Comparison of ENCODE assay signal across 1 cellular context in the genomic region with DNA sequence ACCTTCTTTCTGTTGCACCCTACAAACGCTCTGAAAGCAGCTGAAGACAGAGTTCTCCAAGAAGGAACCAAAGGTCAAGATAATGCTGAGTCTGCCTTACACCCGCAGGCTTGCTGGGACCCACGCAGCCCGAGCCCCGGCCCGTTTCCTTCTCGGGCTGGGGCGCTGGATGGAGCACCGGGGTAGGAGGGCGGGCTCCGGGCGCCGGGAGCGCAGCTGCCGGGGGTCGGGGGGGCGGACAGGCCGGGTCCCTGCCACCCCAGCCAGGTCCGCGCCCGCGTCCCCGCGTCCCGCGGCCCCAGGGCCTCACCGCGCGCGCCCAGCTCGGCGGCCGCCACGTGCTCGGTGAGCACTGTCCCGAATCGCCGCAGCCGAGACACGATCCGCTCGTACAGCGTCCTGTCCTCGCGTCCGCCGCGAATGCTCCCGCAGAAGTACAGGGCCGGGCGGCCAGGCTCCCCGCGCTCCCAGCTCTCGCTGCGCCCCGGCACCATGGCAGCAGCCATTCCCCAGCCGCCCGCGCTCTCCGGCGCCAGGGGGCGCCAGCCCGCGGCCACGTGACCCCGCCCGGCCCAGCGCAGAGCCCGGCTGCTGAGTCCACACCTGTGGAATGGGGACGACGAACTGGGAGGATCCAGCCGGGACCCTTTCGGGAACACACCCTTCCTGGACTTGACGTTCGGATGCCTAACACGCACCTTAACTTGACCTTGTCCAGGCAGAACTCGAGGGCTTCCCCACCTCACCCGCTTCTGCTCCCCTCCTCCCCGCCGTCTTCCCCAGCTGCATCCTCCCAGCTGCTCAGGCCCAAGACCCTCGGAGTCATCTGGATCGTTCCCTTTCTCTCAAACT.
TF ChIP-seq lines count a peak whose summit lies in the region.

A gene with protein sequence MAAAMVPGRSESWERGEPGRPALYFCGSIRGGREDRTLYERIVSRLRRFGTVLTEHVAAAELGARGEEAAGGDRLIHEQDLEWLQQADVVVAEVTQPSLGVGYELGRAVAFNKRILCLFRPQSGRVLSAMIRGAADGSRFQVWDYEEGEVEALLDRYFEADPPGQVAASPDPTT (minus strand): TSS at position 531 of the 852 bp plus-strand sequence. CDS start 25 bp downstream, at position 506.

TF ChIP-seq in HepG2, 621 proteins besides CTCF, POLR2A, EP300 and RAD21 (continued from another document and continues in another):
- TF ChIP-seq, protein P1, sequence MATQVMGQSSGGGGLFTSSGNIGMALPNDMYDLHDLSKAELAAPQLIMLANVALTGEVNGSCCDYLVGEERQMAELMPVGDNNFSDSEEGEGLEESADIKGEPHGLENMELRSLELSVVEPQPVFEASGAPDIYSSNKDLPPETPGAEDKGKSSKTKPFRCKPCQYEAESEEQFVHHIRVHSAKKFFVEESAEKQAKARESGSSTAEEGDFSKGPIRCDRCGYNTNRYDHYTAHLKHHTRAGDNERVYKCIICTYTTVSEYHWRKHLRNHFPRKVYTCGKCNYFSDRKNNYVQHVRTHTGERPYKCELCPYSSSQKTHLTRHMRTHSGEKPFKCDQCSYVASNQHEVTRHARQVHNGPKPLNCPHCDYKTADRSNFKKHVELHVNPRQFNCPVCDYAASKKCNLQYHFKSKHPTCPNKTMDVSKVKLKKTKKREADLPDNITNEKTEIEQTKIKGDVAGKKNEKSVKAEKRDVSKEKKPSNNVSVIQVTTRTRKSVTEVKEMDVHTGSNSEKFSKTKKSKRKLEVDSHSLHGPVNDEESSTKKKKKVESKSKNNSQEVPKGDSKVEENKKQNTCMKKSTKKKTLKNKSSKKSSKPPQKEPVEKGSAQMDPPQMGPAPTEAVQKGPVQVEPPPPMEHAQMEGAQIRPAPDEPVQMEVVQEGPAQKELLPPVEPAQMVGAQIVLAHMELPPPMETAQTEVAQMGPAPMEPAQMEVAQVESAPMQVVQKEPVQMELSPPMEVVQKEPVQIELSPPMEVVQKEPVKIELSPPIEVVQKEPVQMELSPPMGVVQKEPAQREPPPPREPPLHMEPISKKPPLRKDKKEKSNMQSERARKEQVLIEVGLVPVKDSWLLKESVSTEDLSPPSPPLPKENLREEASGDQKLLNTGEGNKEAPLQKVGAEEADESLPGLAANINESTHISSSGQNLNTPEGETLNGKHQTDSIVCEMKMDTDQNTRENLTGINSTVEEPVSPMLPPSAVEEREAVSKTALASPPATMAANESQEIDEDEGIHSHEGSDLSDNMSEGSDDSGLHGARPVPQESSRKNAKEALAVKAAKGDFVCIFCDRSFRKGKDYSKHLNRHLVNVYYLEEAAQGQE (IDR thresholded peaks at IDR 0.05; ENCODE audit: borderline replicate concordance in 1 of 2, low read depth in 1 of 2, low read length in 2 of 2) = no peak
- TF ChIP-seq, protein P2, sequence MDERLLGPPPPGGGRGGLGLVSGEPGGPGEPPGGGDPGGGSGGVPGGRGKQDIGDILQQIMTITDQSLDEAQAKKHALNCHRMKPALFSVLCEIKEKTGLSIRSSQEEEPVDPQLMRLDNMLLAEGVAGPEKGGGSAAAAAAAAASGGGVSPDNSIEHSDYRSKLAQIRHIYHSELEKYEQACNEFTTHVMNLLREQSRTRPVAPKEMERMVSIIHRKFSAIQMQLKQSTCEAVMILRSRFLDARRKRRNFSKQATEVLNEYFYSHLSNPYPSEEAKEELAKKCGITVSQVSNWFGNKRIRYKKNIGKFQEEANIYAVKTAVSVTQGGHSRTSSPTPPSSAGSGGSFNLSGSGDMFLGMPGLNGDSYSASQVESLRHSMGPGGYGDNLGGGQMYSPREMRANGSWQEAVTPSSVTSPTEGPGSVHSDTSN (CRISPR knock-in tag; IDR thresholded peaks at IDR 0.05) = no peak
- TF ChIP-seq NBN (conservative IDR thresholded peaks at IDR 0.05) (no peak), ZSCAN25 (CRISPR knock-in tag; IDR thresholded peaks at IDR 0.05) (peak; percentile 73; the same call in 1 of the 2 replicates), ZBTB38 (CRISPR knock-in tag; IDR thresholded peaks at IDR 0.05) (peak; percentile 89), ZNF552 (CRISPR knock-in tag; IDR thresholded peaks at IDR 0.05; ENCODE audit: borderline replicate concordance) (peak; percentile 26; the same call in 1 of the 2 replicates), AGO1 (IDR thresholded peaks at IDR 0.05; ENCODE audit: low read depth, low read length, poor library complexity, severe bottlenecking) (no peak), ZNF367 (CRISPR knock-in tag; IDR thresholded peaks at IDR 0.05; ENCODE audit: borderline replicate concordance) (no peak; the same call in 1 of the 2 replicates), NFYB (CRISPR knock-in tag; IDR thresholded peaks at IDR 0.05) (no peak; the same call in 1 of the 2 replicates), REXO4 (CRISPR knock-in tag; IDR thresholded peaks at IDR 0.05; ENCODE audit: borderline replicate concordance) (no peak; the same call in 1 of the 2 replicates), SATB2 (CRISPR knock-in tag; IDR thresholded peaks at IDR 0.05) (peak; percentile 77; the same call in 1 of the 2 replicates), SSRP1 (CRISPR knock-in tag; IDR thresholded peaks at IDR 0.05) (no peak), HOXD1 (CRISPR knock-in tag; IDR thresholded peaks at IDR 0.05) (peak; percentile 71), MED13 (CRISPR knock-in tag; IDR thresholded peaks at IDR 0.05) (0 out of 2 replicates have a peak, but pooled peaks have one; percentile 44), ZNF333 (CRISPR knock-in tag; IDR thresholded peaks at IDR 0.05; ENCODE audit: borderline replicate concordance) (0 out of 2 replicates have a peak, but pooled peaks have one; percentile 33), ZFYVE20 (CRISPR knock-in tag; IDR thresholded peaks at IDR 0.05; ENCODE audit: borderline replicate concordance, low read depth) (peak; percentile 72; the same call in 1 of the 2 replicates), ZNF768 (CRISPR knock-in tag; IDR thresholded peaks at IDR 0.05) (peak; percentile 83), PRPF4 (IDR thresholded peaks at IDR 0.05; ENCODE audit: low read depth, low read length, poor library complexity, severe bottlenecking) (no peak), ZNF660 (CRISPR knock-in tag; IDR thresholded peaks at IDR 0.05; ENCODE audit: borderline replicate concordance, low read depth) (no peak), HNRNPL (IDR thresholded peaks at IDR 0.05; ENCODE audit: low read depth, low read length) (no peak), SIN3A (IDR thresholded peaks at IDR 0.05; ENCODE audit: borderline replicate concordance, low read depth, low read length) (peak; percentile 81; the same call in 1 of the 2 replicates), RELA (CRISPR knock-in tag; IDR thresholded peaks at IDR 0.05) (no peak; the same call in 1 of the 2 replicates), MTF2 (CRISPR knock-in tag; IDR thresholded peaks at IDR 0.05; ENCODE audit: borderline replicate concordance) (no peak; the same call in 1 of the 2 replicates), ZNF543 (CRISPR knock-in tag; IDR thresholded peaks at IDR 0.05) (peak; percentile 86; the same call in 1 of the 2 replicates), NR3C1 (CRISPR knock-in tag; IDR thresholded peaks at IDR 0.05) (no peak), JDP2 (CRISPR knock-in tag; IDR thresholded peaks at IDR 0.05; ENCODE audit: borderline replicate concordance) (no peak; the same call in 1 of the 2 replicates), AGO2 (optimal IDR thresholded peaks at IDR 0.05; ENCODE audit: low read depth, low read length) (peak; percentile 63), TARDBP (CRISPR knock-in tag; IDR thresholded peaks at IDR 0.05) (peak; percentile 92), NR1H2 (CRISPR knock-in tag; IDR thresholded peaks at IDR 0.05; ENCODE audit: borderline replicate concordance, low read depth) (no peak), CCDC6 (CRISPR knock-in tag; IDR thresholded peaks at IDR 0.05) (peak; percentile 99), ZNF878 (CRISPR knock-in tag; IDR thresholded peaks at IDR 0.05) (peak; percentile 14; the same call in 1 of the 2 replicates), RBFOX2 (IDR thresholded peaks at IDR 0.05; ENCODE audit: low read depth, low read length) (peak; percentile 98), ZNF143 (CRISPR knock-in tag; IDR thresholded peaks at IDR 0.05) (peak; percentile 68), ZNF296 (CRISPR knock-in tag; conservative IDR thresholded peaks at IDR 0.05) (no peak)
- TF ChIP-seq, protein P3, sequence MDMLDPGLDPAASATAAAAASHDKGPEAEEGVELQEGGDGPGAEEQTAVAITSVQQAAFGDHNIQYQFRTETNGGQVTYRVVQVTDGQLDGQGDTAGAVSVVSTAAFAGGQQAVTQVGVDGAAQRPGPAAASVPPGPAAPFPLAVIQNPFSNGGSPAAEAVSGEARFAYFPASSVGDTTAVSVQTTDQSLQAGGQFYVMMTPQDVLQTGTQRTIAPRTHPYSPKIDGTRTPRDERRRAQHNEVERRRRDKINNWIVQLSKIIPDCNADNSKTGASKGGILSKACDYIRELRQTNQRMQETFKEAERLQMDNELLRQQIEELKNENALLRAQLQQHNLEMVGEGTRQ (IDR thresholded peaks at IDR 0.05; ENCODE audit: low read depth, low read length) = peak; percentile 92
- TF ChIP-seq, protein P3 (CRISPR knock-in tag; IDR thresholded peaks at IDR 0.05; ENCODE audit: borderline replicate concordance) = peak; percentile 83; the same call in 1 of the 2 replicates
- TF ChIP-seq, protein P4, sequence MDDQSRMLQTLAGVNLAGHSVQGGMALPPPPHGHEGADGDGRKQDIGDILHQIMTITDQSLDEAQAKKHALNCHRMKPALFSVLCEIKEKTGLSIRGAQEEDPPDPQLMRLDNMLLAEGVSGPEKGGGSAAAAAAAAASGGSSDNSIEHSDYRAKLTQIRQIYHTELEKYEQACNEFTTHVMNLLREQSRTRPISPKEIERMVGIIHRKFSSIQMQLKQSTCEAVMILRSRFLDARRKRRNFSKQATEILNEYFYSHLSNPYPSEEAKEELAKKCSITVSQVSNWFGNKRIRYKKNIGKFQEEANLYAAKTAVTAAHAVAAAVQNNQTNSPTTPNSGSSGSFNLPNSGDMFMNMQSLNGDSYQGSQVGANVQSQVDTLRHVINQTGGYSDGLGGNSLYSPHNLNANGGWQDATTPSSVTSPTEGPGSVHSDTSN (CRISPR knock-in tag; IDR thresholded peaks at IDR 0.05; ENCODE audit: borderline replicate concordance) = 0 out of 2 replicates have a peak, but pooled peaks have one; percentile 68
- TF ChIP-seq, protein P5, sequence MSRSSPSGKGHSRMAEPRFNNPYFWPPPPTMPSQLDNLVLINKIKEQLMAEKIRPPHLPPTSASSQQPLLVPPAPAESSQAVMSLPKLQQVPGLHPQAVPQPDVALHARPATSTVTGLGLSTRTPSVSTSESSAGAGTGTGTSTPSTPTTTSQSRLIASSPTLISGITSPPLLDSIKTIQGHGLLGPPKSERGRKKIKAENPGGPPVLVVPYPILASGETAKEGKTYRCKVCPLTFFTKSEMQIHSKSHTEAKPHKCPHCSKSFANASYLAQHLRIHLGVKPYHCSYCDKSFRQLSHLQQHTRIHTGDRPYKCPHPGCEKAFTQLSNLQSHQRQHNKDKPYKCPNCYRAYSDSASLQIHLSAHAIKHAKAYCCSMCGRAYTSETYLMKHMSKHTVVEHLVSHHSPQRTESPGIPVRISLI (CRISPR knock-in tag; IDR thresholded peaks at IDR 0.05; ENCODE audit: borderline replicate concordance) = peak; percentile 61; the same call in 1 of the 2 replicates
- TF ChIP-seq, protein P6, sequence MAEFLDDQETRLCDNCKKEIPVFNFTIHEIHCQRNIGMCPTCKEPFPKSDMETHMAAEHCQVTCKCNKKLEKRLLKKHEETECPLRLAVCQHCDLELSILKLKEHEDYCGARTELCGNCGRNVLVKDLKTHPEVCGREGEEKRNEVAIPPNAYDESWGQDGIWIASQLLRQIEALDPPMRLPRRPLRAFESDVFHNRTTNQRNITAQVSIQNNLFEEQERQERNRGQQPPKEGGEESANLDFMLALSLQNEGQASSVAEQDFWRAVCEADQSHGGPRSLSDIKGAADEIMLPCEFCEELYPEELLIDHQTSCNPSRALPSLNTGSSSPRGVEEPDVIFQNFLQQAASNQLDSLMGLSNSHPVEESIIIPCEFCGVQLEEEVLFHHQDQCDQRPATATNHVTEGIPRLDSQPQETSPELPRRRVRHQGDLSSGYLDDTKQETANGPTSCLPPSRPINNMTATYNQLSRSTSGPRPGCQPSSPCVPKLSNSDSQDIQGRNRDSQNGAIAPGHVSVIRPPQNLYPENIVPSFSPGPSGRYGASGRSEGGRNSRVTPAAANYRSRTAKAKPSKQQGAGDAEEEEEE (CRISPR knock-in tag; IDR thresholded peaks at IDR 0.05; ENCODE audit: borderline replicate concordance) = no peak
- TF ChIP-seq, protein P7, sequence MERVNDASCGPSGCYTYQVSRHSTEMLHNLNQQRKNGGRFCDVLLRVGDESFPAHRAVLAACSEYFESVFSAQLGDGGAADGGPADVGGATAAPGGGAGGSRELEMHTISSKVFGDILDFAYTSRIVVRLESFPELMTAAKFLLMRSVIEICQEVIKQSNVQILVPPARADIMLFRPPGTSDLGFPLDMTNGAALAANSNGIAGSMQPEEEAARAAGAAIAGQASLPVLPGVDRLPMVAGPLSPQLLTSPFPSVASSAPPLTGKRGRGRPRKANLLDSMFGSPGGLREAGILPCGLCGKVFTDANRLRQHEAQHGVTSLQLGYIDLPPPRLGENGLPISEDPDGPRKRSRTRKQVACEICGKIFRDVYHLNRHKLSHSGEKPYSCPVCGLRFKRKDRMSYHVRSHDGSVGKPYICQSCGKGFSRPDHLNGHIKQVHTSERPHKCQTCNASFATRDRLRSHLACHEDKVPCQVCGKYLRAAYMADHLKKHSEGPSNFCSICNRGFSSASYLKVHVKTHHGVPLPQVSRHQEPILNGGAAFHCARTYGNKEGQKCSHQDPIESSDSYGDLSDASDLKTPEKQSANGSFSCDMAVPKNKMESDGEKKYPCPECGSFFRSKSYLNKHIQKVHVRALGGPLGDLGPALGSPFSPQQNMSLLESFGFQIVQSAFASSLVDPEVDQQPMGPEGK (CRISPR knock-in tag; IDR thresholded peaks at IDR 0.05) = peak; percentile 70
- TF ChIP-seq, protein P8, sequence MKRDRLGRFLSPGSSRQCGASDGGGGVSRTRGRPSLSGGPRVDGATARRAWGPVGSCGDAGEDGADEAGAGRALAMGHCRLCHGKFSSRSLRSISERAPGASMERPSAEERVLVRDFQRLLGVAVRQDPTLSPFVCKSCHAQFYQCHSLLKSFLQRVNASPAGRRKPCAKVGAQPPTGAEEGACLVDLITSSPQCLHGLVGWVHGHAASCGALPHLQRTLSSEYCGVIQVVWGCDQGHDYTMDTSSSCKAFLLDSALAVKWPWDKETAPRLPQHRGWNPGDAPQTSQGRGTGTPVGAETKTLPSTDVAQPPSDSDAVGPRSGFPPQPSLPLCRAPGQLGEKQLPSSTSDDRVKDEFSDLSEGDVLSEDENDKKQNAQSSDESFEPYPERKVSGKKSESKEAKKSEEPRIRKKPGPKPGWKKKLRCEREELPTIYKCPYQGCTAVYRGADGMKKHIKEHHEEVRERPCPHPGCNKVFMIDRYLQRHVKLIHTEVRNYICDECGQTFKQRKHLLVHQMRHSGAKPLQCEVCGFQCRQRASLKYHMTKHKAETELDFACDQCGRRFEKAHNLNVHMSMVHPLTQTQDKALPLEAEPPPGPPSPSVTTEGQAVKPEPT (CRISPR knock-in tag; IDR thresholded peaks at IDR 0.05; ENCODE audit: low read depth) = peak; percentile 90; the same call in 1 of the 2 replicates
